28 cellular contexts compared by ENCODE assay signal in genomic region chr5:140227046-140227445, GRCh38. TPM values are rescaled to one million over a fixed set of nuclear protein-coding genes. Genes with fewer than 3 reads are reported as not detected.
DNase-seq lines count a peak whose midpoint lies in the region; ATAC-seq and TF ChIP-seq lines count a peak whose summit lies in the region.
"Had no signal": no experiment of that assay in that cellular context is flagged by ENCODE, and none has a peak within 500 bp of the region (broad histone marks: within the 10 kb centered on the region; RNA-seq: fewer than 3 reads in every experiment).

No MANE protein-coding gene starts in this region.

- no peak overlapping the region for H3K4ac ChIP-seq in H9 (ENCODE audit: low read depth, low read length)

- TF ChIP-seq CTCF in GM06990 (IDR thresholded peaks at IDR 0.05; ENCODE audit: insufficient read depth, low read length, poor library complexity, severe bottlenecking) (peak; percentile 5), H9 (conservative IDR thresholded peaks at IDR 0.05) (peak; percentile 42), choroid plexus epithelial cell (conservative IDR thresholded peaks at IDR 0.05; ENCODE audit: low read depth, low read length) (peak; percentile 0), neural progenitor cell (IDR thresholded peaks at IDR 0.05) (no peak)

- no peaks in the 10 kb centered on the region for H3K27me3 ChIP-seq in GM06990 (replicated peaks; ENCODE audit: control insufficient read depth, insufficient read depth, low read length)
- no peaks in the 10 kb centered on the region for H3K27me3 ChIP-seq in H9 (ENCODE audit: insufficient read depth, low read length)
- H3K27me3 ChIP-seq in neural progenitor cell: no peaks in the 10 kb centered on the region
- H3K27me3 ChIP-seq in aorta (ENCODE audit: control insufficient read depth in 1 of 2, insufficient read depth in 2 of 2, low read length in 1 of 2): no peaks in the 10 kb centered on the region

- no peaks in the 10 kb centered on the region for H3F3A ChIP-seq in neural progenitor cell (ENCODE audit: low read depth)

- intact Hi-C loops in sciatic nerve (cut with DNase I) (no loop called here), aorta (cut with DNase I) (no loop called here)

- H3K36me3 ChIP-seq in GM06990 (ENCODE audit: control insufficient read depth, insufficient read depth, low read length): no peaks in the 10 kb centered on the region
- no peaks in the 10 kb centered on the region for H3K36me3 ChIP-seq in neural progenitor cell
- no peaks in the 10 kb centered on the region for H3K36me3 ChIP-seq in aorta (ENCODE audit: control insufficient read depth in 1 of 2, insufficient read depth in 2 of 2, low read length in 1 of 2)
- H3K36me3 ChIP-seq: thoracic aorta had no signal

- H3K9me3 ChIP-seq in H9 (ENCODE audit: control insufficient read depth, low read depth, low read length): no peaks in the 10 kb centered on the region
- H3K9me3 ChIP-seq in neural progenitor cell (ENCODE audit: low read depth): no peaks in the 10 kb centered on the region
- H3K9me3 ChIP-seq in aorta (ENCODE audit: control insufficient read depth, low read length): no peaks in the 10 kb centered on the region
- H3K9me3 ChIP-seq: thoracic aorta had no signal

- H3K4me1 Mint-ChIP-seq in H9: peaks cover 2 to 3% of the 10 kb centered on the region in 2 experiments; a peak in 3 of 4 replicates
- H3K4me1 Mint-ChIP-seq in neural progenitor cell: peaks cover 6% of the 10 kb centered on the region
- H3K4me1 Mint-ChIP-seq: memory B cell, naive B cell had no signal

- no peak overlapping the region for H2BK12ac ChIP-seq in H9 (ENCODE audit: insufficient read length, low read depth, low read length)

- no peak overlapping the region for H3K23ac ChIP-seq in H9 (ENCODE audit: insufficient read length, low read depth, low read length)

- H3K23me2 ChIP-seq in H9 (ENCODE audit: insufficient read length, low read depth, low read length, poor library complexity, severe bottlenecking): no peaks in the 10 kb centered on the region

- no peaks in the 10 kb centered on the region; a peak in 1 of 7 replicates for H3K36me3 Mint-ChIP-seq in H9 (ENCODE audit: insufficient read depth in 1 of 3, low read depth in 3 of 3)
- no peaks in the 10 kb centered on the region for H3K36me3 Mint-ChIP-seq in neural progenitor cell
- H3K36me3 Mint-ChIP-seq: activated naive CD4-positive, alpha-beta T cell treated with anti-CD3 and anti-CD28 coated beads, Interleukin-2, amount 50 U/mL, for 72 hours; memory B cell; naive B cell had no signal

- H4K5ac ChIP-seq in H9 (ENCODE audit: insufficient read length, low read depth, low read length): no peak overlapping the region

- H2BK15ac ChIP-seq in H9 (ENCODE audit: low read depth, low read length): no peak overlapping the region

- H3K56ac ChIP-seq in H9 (ENCODE audit: insufficient read length, low read depth, low read length): no peak overlapping the region

- no peak overlapping the region for H3K9ac ChIP-seq in H9 (ENCODE audit: extremely low read depth, insufficient read length, low read length)
- no peak overlapping the region for H3K9ac ChIP-seq in neural progenitor cell

- H2AK5ac ChIP-seq in H9 (ENCODE audit: insufficient read length, low read length): no peak overlapping the region

- no peak overlapping the region for H4K91ac ChIP-seq in H9 (ENCODE audit: insufficient read length, low read depth, low read length)

- H3K4me3 ChIP-seq in GM06990 (replicated peaks; ENCODE audit: low read depth, low read length) (no peak overlapping the region), choroid plexus epithelial cell (ENCODE audit: low read depth, low read length) (no peak overlapping the region), neural progenitor cell (no peak overlapping the region), aorta (ENCODE audit: low read length in 2 of 2) (no peak overlapping the region)
- H3K4me3 ChIP-seq: thoracic aorta had no signal

- no peak overlapping the region for H2BK120ac ChIP-seq in H9 (ENCODE audit: low read depth, low read length, poor library complexity, severe bottlenecking)

- H3K79me2 ChIP-seq in H9 (ENCODE audit: insufficient read depth, low read length) (no peaks in the 10 kb centered on the region), neural progenitor cell (ENCODE audit: low read depth) (no peaks in the 10 kb centered on the region)

- H3K27me3 Mint-ChIP-seq in H9 (ENCODE audit: low read depth) (no peaks in the 10 kb centered on the region), neural progenitor cell (ENCODE audit: insufficient read depth, low read depth) (peaks cover 4% of the 10 kb centered on the region)
- H3K27me3 Mint-ChIP-seq: activated T-helper 17 cell treated with anti-CD3 and anti-CD28 coated beads, Interleukin-2, amount 50 U/mL, for 72 hours; memory B cell had no signal

- H4K8ac ChIP-seq in H9 (replicated peaks; ENCODE audit: insufficient read length, low read depth, low read length): no peak overlapping the region

- DNase-seq in GM06990 (ENCODE audit: extremely low read depth, insufficient read length) (no peak), H9 (no peak), choroid plexus epithelial cell (ENCODE audit: low read depth) (no peak), neural progenitor cell (ENCODE audit: low spot score) (no peak), sciatic nerve (ENCODE audit: low spot score) (no peak), aorta (no peak), NCI-H446 treated with DMSO at 0.1 percent for 48 hours (lab: John Stamatoyannopoulos, UW) (no peak)
- DNase-seq: activated CD4-positive, alpha-beta T cell treated with anti-CD3 and anti-CD28 coated beads, Interleukin-2, amount 50 U/mL, for 1 hour; activated CD8-positive, alpha-beta memory T cell treated with anti-CD3 and anti-CD28 coated beads, Interleukin-2, amount 50 U/mL, for 4 hours; anterior cingulate cortex; central memory CD4-positive, alpha-beta T cell; EL; left colon; naive B cell; NCI-H1105; NCI-H2029 treated with DMSO at 0.1 percent for 48 hours; NCI-H345; NCI-H82; OCI-M1; retina; stimulated activated CD4-positive, alpha-beta T cell treated with anti-CD3 and anti-CD28 coated beads, Interleukin-12 subunit alpha, Interleukin-12 subunit beta, amount 100 ng/mL, for 4 hours; stimulated activated CD4-positive, alpha-beta T cell treated with anti-CD3 and anti-CD28 coated beads, Interleukin-4, amount 100 ng/mL, for 24 hours; stimulated activated naive CD4-positive, alpha-beta T cell had no signal

- H3K27ac ChIP-seq in H9 (ENCODE audit: insufficient read length, low read depth, low read length) (no peak overlapping the region), neural progenitor cell (no peak overlapping the region), aorta (ENCODE audit: low read depth in 1 of 2, low read length in 2 of 2) (no peak overlapping the region)
- H3K27ac ChIP-seq: thoracic aorta had no signal

- ATAC-seq in sciatic nerve: no peak
- no peak for ATAC-seq in aorta (ENCODE audit: low FRiP score)
- ATAC-seq: activated T-helper 17 cell treated with anti-CD3 and anti-CD28 coated beads, Interleukin-2, amount 50 U/mL, for 72 hours; left colon; Right ventricle myocardium inferior had no signal

- H3K4me1 ChIP-seq in H9 (ENCODE audit: insufficient read depth, low read length) (no peaks in the 10 kb centered on the region), neural progenitor cell (no peaks in the 10 kb centered on the region), aorta (ENCODE audit: control insufficient read depth in 1 of 2, insufficient read depth in 2 of 2, low read length in 2 of 2) (no peaks in the 10 kb centered on the region)

- H3K4me3 Mint-ChIP-seq in H9 (no peak overlapping the region), neural progenitor cell (peak overlapping the region; percentile 59)
- H3K4me3 Mint-ChIP-seq: activated T-helper 17 cell treated with anti-CD3 and anti-CD28 coated beads, Interleukin-2, amount 50 U/mL, for 72 hours; memory B cell; naive B cell had no signal

- H2AFZ ChIP-seq in H9 (ENCODE audit: low read length) (no peak overlapping the region), neural progenitor cell (replicated peaks) (no peak overlapping the region)

- H3K79me1 ChIP-seq in H9 (ENCODE audit: insufficient read depth, low read depth, low read length, poor library complexity, severe bottlenecking): no peaks in the 10 kb centered on the region

- no peak overlapping the region for H3K18ac ChIP-seq in H9 (ENCODE audit: insufficient read length, low read depth, low read length)

- H4K20me1 ChIP-seq in H9 (ENCODE audit: control insufficient read depth, insufficient read depth, insufficient read length) (no peaks in the 10 kb centered on the region), neural progenitor cell (ENCODE audit: low read depth) (no peaks in the 10 kb centered on the region)

- H3K4me2 ChIP-seq in H9 (ENCODE audit: insufficient read depth, insufficient read length, low read length): no peak overlapping the region
- H3K4me2 ChIP-seq in neural progenitor cell: no peak overlapping the region

- H3K14ac ChIP-seq in H9 (ENCODE audit: insufficient read depth, low read length): no peak overlapping the region

- H3T11ph ChIP-seq in H9 (ENCODE audit: low read length): no peak overlapping the region

- no peak overlapping the region for H2BK20ac ChIP-seq in H9 (ENCODE audit: low read depth, low read length, poor library complexity, severe bottlenecking)

- no peak overlapping the region for H2BK5ac ChIP-seq in H9 (ENCODE audit: insufficient read length, low read length)

- no peaks in the 10 kb centered on the region for H3K9me3 Mint-ChIP-seq in H9
- H3K9me3 Mint-ChIP-seq in neural progenitor cell: no peaks in the 10 kb centered on the region
- H3K9me3 Mint-ChIP-seq: activated naive CD4-positive, alpha-beta T cell treated with anti-CD3 and anti-CD28 coated beads, Interleukin-2, amount 50 U/mL, for 72 hours; activated T-helper 17 cell treated with anti-CD3 and anti-CD28 coated beads, Interleukin-2, amount 50 U/mL, for 72 hours; memory B cell; naive B cell had no signal

- no CpG with 5 or more reads among the region's 2 CpGs for WGBS in H9 (ENCODE audit: extremely low coverage, insufficient read length, low lambda C conversion rate)
- 91 to 96% methylated on average over 2 of the region's 2 CpGs for WGBS in aorta, 2 donors

- H3K27ac Mint-ChIP-seq in H9 (no peak overlapping the region), neural progenitor cell (no peak overlapping the region)
- H3K27ac Mint-ChIP-seq: activated naive CD4-positive, alpha-beta T cell treated with anti-CD3 and anti-CD28 coated beads, Interleukin-2, amount 50 U/mL, for 72 hours; activated T-helper 17 cell treated with anti-CD3 and anti-CD28 coated beads, Interleukin-2, amount 50 U/mL, for 72 hours; memory B cell had no signal

RNA-seq across cellular contexts. Expression of gene CYSTM1, which starts 52.1 kb away (rescaled TPM):
- 19.0 and 20.6 TPM in 2 replicates for total RNA-seq in H9 (2021)
- total RNA-seq in neural progenitor cell (ENCODE audit: low replicate concordance): 8.9 and 19.8 TPM in 2 replicates
- 49.5 TPM for total RNA-seq in sciatic nerve
- 10 to 100 TPM; 44.7 to 56.5 TPM for total RNA-seq in aorta
- 100 to 1,000 TPM in 1 of 2 donors, 10 to 100 TPM in 1; 73.1 to 179 TPM for polyA plus RNA-seq in aorta
